In genomic region chr9:35085078-35085477, GRCh38 we compare ENCODE assay signal across 22 cellular contexts.
"Had no signal": no experiment of that assay in that cellular context is flagged by ENCODE, and none has a peak within 500 bp of the region (broad histone marks: within the 10 kb centered on the region; RNA-seq: fewer than 3 reads in every experiment).

No MANE protein-coding gene starts in this region.

- ATAC-seq: HepG2, Panc1 had no signal

- DNase-seq: IMR-90, Karpas-422, KG1, MG63, MV-4-11, NCI-H1048, NCI-H1105, NCI-H1417, NCI-H146, NCI-H1694 treated with DMSO at 0.1 percent for 48 hours, NCI-H1930, NCI-H2081, NCI-H2107, NCI-H2227 treated with DMSO at 0.1 percent for 48 hours, NCI-H524, NCI-H526 treated with DMSO at 0.1 percent for 48 hours, NCI-H774, SHP77, SK-N-SH had no signal

- H3K27me3 ChIP-seq: MG63 had no signal

- H3K27ac ChIP-seq: RWPE1 had no signal
